In the genomic region with DNA sequence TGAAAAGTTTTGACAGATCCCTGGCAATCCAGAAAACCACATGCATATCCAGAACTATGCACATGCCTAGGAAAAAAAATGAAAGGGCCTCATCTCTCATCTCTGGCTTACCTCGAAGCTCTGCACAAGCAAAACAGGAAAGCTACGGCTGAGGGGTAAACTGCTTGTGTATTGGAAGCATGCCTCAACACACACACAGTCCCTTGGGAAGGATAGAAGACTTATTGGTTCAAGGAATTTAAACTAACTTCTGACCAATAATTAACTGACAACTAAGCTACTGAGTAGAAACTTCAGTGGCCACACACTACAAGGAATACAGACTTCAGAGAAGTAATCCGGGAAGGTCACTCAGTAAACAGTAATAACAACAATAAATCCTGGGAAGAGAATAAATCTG, we compare ENCODE assay signal across 39 cellular contexts.
"Had no signal": no experiment of that assay in that cellular context is flagged by ENCODE, and none has a peak within 500 bp of the region (broad histone marks: within the 10 kb centered on the region; RNA-seq: fewer than 3 reads in every experiment).

No MANE protein-coding gene starts in this region.

- H3K9me3 Mint-ChIP-seq: central memory CD8-positive, alpha-beta T cell had no signal

- DNase-seq: activated effector memory CD4-positive, alpha-beta T cell treated with anti-CD3 and anti-CD28 coated beads, Interleukin-2, amount 50 U/mL, for 16 hours; activated effector memory CD4-positive, alpha-beta T cell treated with Interleukin-2 at 50 U/mL for 16 hours; activated gamma-delta T cell; activated gamma-delta T cell treated with Interleukin-2 at 50 U/mL for 16 hours; activated naive CD4-positive, alpha-beta T cell treated with anti-CD3 and anti-CD28 coated beads for 36 hours; activated naive CD4-positive, alpha-beta T cell treated with anti-CD3 and anti-CD28 coated beads, Interleukin-2, amount 50 U/mL, for 16 hours; activated naive CD4-positive, alpha-beta T cell treated with Interleukin-2 at 50 U/mL for 16 hours; activated naive CD8-positive, alpha-beta T cell treated with anti-CD3 and anti-CD28 coated beads for 36 hours; activated naive CD8-positive, alpha-beta T cell treated with anti-CD3 and anti-CD28 coated beads, Interleukin-2, amount 10 ng/mL, durations not matched to agents 7 days and 5 days; activated naive CD8-positive, alpha-beta T cell treated with anti-CD3 and anti-CD28 coated beads, Interleukin-2, amount 50 U/mL, for 24 hours; activated T-cell treated with anti-CD3 and anti-CD28 coated beads for 4 hours; activated T-cell treated with anti-CD3 and anti-CD28 coated beads, Interleukin-2, amount 50 U/mL, for 1 hour; activated T-cell treated with anti-CD3 and anti-CD28 coated beads, Interleukin-2, amount 50 U/mL, for 24 hours; activated T-cell treated with anti-CD3 and anti-CD28 coated beads, Interleukin-2, amount 50 U/mL, for 4 hours; activated T-cell treated with anti-CD3 and anti-CD28 coated beads, Interleukin-2, amount 50 U/mL, for 48 hours; activated T-cell treated with anti-CD3 and anti-CD28 coated beads, Interleukin-2, amount 50 U/mL, for 72 hours; adrenal gland; amniotic stem cell; amygdala; anterior cingulate cortex; aorta; body of pancreas; brain microvascular endothelial cell; caudate nucleus; central memory CD4-positive, alpha-beta T cell; cerebellar nuclear complex had no signal

- H3K4me3 Mint-ChIP-seq: activated naive CD4-positive, alpha-beta T cell treated with anti-CD3 and anti-CD28 coated beads for 36 hours; activated naive CD4-positive, alpha-beta T cell treated with anti-CD3 and anti-CD28 coated beads, Interleukin-2, amount 50 U/mL, for 24 hours; activated naive CD8-positive, alpha-beta T cell; activated naive CD8-positive, alpha-beta T cell treated with anti-CD3 and anti-CD28 coated beads for 36 hours; activated naive CD8-positive, alpha-beta T cell treated with anti-CD3 and anti-CD28 coated beads, Interleukin-2, amount 10 ng/mL, durations not matched to agents 7 days and 5 days; activated naive CD8-positive, alpha-beta T cell treated with anti-CD3 and anti-CD28 coated beads, Interleukin-2, amount 50 U/mL, for 24 hours; activated T-cell treated with anti-CD3 and anti-CD28 coated beads, Interleukin-2, amount 50 U/mL, for 24 hours; activated T-cell treated with anti-CD3 and anti-CD28 coated beads, Interleukin-2, amount 50 U/mL, for 4 hours; activated T-cell treated with anti-CD3 and anti-CD28 coated beads, Interleukin-2, amount 50 U/mL, for 72 hours; activated T-helper 1 cell treated with anti-CD3 and anti-CD28 coated beads, Interleukin-12 subunit alpha, Interleukin-12 subunit beta, Interleukin-2, Interleukin-4 antibody, amounts not matched to agents 30 ng/mL and 10 ng/mL and 1 ng/mL, durations not matched to agents 14 hours and 24 hours and 36 hours; activated T-helper 17 cell treated with anti-CD3 and anti-CD28 coated beads, Interleukin-2, amount 50 U/mL, for 72 hours; brain; central memory CD8-positive, alpha-beta T cell had no signal

- H3K36me3 ChIP-seq: adrenal gland, ascending aorta, brain microvascular endothelial cell, breast epithelium, cardiac muscle cell had no signal

- H3K9me3 ChIP-seq: body of pancreas had no signal

- FAIRE-seq: astrocyte, bronchial epithelial cell had no signal

- H3K27ac ChIP-seq: adrenal gland, ascending aorta, body of pancreas, brain microvascular endothelial cell, breast epithelium, cardiac muscle cell had no signal

- H3K27me3 ChIP-seq: adrenal gland, ascending aorta, body of pancreas, brain microvascular endothelial cell, breast epithelium, cardiac muscle cell had no signal

- H3K4me1 ChIP-seq: breast epithelium had no signal

- H3K27ac Mint-ChIP-seq: activated naive CD4-positive, alpha-beta T cell treated with anti-CD3 and anti-CD28 coated beads for 36 hours; activated naive CD4-positive, alpha-beta T cell treated with anti-CD3 and anti-CD28 coated beads, Interleukin-2, amount 50 U/mL, for 24 hours; activated naive CD4-positive, alpha-beta T cell treated with anti-CD3 and anti-CD28 coated beads, Interleukin-2, amount 50 U/mL, for 72 hours; activated naive CD8-positive, alpha-beta T cell; activated naive CD8-positive, alpha-beta T cell treated with anti-CD3 and anti-CD28 coated beads for 36 hours; activated naive CD8-positive, alpha-beta T cell treated with anti-CD3 and anti-CD28 coated beads, Interleukin-2, amount 10 ng/mL, durations not matched to agents 7 days and 5 days; activated naive CD8-positive, alpha-beta T cell treated with anti-CD3 and anti-CD28 coated beads, Interleukin-2, amount 50 U/mL, for 24 hours; activated T-cell treated with anti-CD3 and anti-CD28 coated beads, Interleukin-2, amount 50 U/mL, for 24 hours; activated T-cell treated with anti-CD3 and anti-CD28 coated beads, Interleukin-2, amount 50 U/mL, for 72 hours; activated T-helper 1 cell treated with anti-CD3 and anti-CD28 coated beads, Interleukin-12 subunit alpha, Interleukin-12 subunit beta, Interleukin-2, Interleukin-4 antibody, amounts not matched to agents 30 ng/mL and 10 ng/mL and 1 ng/mL, durations not matched to agents 14 hours and 24 hours and 36 hours; activated T-helper 17 cell treated with anti-CD3 and anti-CD28 coated beads, Interleukin-2, amount 50 U/mL, for 72 hours; activated T-helper 2 cell treated with anti-CD3 and anti-CD28 coated beads, Interferon-gamma antibody, Interleukin-2, Interleukin-4, amounts not matched to agents 10 μg/mL and 5 μg/mL and 100 μg/mL, durations not matched to agents 14 hours and 24 hours and 36 hours; brain had no signal

- H3K4me3 ChIP-seq: adrenal gland, ascending aorta, body of pancreas, breast epithelium, cardiac muscle cell had no signal

- H3K27me3 Mint-ChIP-seq: activated naive CD4-positive, alpha-beta T cell treated with anti-CD3 and anti-CD28 coated beads, Interleukin-2, amount 50 U/mL, for 24 hours; activated naive CD8-positive, alpha-beta T cell; activated naive CD8-positive, alpha-beta T cell treated with anti-CD3 and anti-CD28 coated beads for 36 hours; activated naive CD8-positive, alpha-beta T cell treated with anti-CD3 and anti-CD28 coated beads, Interleukin-2, amount 50 U/mL, for 24 hours; activated T-cell treated with anti-CD3 and anti-CD28 coated beads, Interleukin-2, amount 50 U/mL, for 24 hours; activated T-helper 17 cell treated with anti-CD3 and anti-CD28 coated beads, Interleukin-2, amount 50 U/mL, for 72 hours; brain; central memory CD8-positive, alpha-beta T cell had no signal
